In the genomic region with DNA sequence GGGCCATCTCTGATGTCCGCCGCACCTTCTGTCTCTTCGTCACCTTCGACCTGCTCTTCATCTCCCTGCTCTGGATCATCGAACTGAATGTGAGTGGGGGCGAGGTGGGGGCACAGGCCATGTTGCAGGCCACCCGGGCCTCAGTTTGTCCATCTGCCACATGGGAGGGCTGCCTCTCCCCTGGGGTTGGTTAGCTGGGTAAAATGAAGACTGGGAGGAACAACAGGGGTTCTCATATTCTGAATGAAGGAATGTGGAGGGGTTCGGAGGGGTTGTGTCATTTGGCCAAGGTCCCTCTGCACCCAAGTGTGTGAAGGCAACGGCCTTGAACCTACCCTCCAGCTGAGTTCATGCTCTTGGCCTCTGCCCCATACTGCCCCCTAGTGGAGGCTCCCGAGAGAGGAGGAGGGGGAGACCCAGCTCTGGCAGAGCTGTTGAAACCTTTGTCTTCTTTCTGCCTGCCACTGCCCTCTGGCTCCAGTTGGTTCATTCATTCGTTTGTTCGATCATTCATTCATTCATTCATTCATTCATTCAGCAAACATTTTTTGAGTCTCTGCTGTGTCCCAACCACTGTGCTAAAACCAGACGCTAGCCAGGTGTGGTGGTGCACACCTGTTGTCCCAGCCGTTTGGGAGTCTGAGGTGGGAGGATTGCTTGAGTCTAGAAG, we compare ENCODE assay signal across 1 cellular context.
TF ChIP-seq lines count a peak whose summit lies in the region.

No MANE protein-coding gene starts in this region.

TF ChIP-seq in K562, 482 proteins besides CTCF, POLR2A, EP300 and RAD21 (continued from another document and continues in another):
- peak in 1 of 2 experiments; percentile 64; a peak in 2 of 4 replicates for TF ChIP-seq MAZ (CRISPR knock-in tag; conservative IDR thresholded peaks at IDR 0.05 in 1 of 2, IDR thresholded peaks at IDR 0.05 in 1 of 2)
- TF ChIP-seq, protein P1, sequence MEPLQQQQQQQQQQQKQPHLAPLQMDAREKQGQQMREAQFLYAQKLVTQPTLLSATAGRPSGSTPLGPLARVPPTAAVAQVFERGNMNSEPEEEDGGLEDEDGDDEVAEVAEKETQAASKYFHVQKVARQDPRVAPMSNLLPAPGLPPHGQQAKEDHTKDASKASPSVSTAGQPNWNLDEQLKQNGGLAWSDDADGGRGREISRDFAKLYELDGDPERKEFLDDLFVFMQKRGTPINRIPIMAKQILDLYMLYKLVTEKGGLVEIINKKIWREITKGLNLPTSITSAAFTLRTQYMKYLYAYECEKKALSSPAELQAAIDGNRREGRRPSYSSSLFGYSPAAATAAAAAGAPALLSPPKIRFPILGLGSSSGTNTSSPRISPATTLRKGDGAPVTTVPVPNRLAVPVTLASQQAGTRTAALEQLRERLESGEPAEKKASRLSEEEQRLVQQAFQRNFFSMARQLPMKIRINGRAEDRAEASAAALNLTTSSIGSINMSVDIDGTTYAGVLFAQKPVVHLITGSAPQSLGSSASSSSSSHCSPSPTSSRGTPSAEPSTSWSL (CRISPR knock-in tag; IDR thresholded peaks at IDR 0.05; ENCODE audit: borderline replicate concordance): no peak
- TF ChIP-seq SOX6 (IDR thresholded peaks at IDR 0.05): no peak
- TF ChIP-seq OTX1 (CRISPR knock-in tag; IDR thresholded peaks at IDR 0.05): no peak
- no peak for TF ChIP-seq ZNF143 (CRISPR knock-in tag; IDR thresholded peaks at IDR 0.05)
- TF ChIP-seq, protein P2, sequence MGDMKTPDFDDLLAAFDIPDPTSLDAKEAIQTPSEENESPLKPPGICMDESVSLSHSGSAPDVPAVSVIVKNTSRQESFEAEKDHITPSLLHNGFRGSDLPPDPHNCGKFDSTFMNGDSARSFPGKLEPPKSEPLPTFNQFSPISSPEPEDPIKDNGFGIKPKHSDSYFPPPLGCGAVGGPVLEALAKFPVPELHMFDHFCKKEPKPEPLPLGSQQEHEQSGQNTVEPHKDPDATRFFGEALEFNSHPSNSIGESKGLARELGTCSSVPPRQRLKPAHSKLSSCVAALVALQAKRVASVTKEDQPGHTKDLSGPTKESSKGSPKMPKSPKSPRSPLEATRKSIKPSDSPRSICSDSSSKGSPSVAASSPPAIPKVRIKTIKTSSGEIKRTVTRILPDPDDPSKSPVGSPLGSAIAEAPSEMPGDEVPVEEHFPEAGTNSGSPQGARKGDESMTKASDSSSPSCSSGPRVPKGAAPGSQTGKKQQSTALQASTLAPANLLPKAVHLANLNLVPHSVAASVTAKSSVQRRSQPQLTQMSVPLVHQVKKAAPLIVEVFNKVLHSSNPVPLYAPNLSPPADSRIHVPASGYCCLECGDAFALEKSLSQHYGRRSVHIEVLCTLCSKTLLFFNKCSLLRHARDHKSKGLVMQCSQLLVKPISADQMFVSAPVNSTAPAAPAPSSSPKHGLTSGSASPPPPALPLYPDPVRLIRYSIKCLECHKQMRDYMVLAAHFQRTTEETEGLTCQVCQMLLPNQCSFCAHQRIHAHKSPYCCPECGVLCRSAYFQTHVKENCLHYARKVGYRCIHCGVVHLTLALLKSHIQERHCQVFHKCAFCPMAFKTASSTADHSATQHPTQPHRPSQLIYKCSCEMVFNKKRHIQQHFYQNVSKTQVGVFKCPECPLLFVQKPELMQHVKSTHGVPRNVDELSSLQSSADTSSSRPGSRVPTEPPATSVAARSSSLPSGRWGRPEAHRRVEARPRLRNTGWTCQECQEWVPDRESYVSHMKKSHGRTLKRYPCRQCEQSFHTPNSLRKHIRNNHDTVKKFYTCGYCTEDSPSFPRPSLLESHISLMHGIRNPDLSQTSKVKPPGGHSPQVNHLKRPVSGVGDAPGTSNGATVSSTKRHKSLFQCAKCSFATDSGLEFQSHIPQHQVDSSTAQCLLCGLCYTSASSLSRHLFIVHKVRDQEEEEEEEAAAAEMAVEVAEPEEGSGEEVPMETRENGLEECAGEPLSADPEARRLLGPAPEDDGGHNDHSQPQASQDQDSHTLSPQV (IDR thresholded peaks at IDR 0.05): peak; percentile 44; the same call in 1 of the 2 replicates
- no peak for TF ChIP-seq WHSC1 (IDR thresholded peaks at IDR 0.05; ENCODE audit: low read length)
- TF ChIP-seq NCOA6 (IDR thresholded peaks at IDR 0.05): no peak
- TF ChIP-seq, protein P3, sequence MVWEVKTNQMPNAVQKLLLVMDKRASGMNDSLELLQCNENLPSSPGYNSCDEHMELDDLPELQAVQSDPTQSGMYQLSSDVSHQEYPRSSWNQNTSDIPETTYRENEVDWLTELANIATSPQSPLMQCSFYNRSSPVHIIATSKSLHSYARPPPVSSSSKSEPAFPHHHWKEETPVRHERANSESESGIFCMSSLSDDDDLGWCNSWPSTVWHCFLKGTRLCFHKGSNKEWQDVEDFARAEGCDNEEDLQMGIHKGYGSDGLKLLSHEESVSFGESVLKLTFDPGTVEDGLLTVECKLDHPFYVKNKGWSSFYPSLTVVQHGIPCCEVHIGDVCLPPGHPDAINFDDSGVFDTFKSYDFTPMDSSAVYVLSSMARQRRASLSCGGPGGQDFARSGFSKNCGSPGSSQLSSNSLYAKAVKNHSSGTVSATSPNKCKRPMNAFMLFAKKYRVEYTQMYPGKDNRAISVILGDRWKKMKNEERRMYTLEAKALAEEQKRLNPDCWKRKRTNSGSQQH (CRISPR knock-in tag; IDR thresholded peaks at IDR 0.05): no peak
- TF ChIP-seq, protein P4, sequence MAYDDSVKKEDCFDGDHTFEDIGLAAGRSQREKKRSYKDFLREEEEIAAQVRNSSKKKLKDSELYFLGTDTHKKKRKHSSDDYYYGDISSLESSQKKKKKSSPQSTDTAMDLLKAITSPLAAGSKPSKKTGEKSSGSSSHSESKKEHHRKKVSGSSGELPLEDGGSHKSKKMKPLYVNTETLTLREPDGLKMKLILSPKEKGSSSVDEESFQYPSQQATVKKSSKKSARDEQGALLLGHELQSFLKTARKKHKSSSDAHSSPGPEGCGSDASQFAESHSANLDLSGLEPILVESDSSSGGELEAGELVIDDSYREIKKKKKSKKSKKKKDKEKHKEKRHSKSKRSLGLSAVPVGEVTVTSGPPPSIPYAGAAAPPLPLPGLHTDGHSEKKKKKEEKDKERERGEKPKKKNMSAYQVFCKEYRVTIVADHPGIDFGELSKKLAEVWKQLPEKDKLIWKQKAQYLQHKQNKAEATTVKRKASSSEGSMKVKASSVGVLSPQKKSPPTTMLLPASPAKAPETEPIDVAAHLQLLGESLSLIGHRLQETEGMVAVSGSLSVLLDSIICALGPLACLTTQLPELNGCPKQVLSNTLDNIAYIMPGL (CRISPR knock-in tag; IDR thresholded peaks at IDR 0.05): no peak
- TF ChIP-seq NFIX (CRISPR knock-in tag; IDR thresholded peaks at IDR 0.05; ENCODE audit: low read depth): no peak
- TF ChIP-seq, protein P5, sequence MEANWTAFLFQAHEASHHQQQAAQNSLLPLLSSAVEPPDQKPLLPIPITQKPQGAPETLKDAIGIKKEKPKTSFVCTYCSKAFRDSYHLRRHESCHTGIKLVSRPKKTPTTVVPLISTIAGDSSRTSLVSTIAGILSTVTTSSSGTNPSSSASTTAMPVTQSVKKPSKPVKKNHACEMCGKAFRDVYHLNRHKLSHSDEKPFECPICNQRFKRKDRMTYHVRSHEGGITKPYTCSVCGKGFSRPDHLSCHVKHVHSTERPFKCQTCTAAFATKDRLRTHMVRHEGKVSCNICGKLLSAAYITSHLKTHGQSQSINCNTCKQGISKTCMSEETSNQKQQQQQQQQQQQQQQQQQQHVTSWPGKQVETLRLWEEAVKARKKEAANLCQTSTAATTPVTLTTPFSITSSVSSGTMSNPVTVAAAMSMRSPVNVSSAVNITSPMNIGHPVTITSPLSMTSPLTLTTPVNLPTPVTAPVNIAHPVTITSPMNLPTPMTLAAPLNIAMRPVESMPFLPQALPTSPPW (CRISPR knock-in tag; IDR thresholded peaks at IDR 0.05): peak; percentile 66
- TF ChIP-seq NCOA2 (IDR thresholded peaks at IDR 0.05; ENCODE audit: partially characterized antibody in 2 of 2): no peak
- TF ChIP-seq, protein P6, sequence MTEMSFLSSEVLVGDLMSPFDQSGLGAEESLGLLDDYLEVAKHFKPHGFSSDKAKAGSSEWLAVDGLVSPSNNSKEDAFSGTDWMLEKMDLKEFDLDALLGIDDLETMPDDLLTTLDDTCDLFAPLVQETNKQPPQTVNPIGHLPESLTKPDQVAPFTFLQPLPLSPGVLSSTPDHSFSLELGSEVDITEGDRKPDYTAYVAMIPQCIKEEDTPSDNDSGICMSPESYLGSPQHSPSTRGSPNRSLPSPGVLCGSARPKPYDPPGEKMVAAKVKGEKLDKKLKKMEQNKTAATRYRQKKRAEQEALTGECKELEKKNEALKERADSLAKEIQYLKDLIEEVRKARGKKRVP (CRISPR knock-in tag; IDR thresholded peaks at IDR 0.05): no peak
- TF ChIP-seq, protein P7, sequence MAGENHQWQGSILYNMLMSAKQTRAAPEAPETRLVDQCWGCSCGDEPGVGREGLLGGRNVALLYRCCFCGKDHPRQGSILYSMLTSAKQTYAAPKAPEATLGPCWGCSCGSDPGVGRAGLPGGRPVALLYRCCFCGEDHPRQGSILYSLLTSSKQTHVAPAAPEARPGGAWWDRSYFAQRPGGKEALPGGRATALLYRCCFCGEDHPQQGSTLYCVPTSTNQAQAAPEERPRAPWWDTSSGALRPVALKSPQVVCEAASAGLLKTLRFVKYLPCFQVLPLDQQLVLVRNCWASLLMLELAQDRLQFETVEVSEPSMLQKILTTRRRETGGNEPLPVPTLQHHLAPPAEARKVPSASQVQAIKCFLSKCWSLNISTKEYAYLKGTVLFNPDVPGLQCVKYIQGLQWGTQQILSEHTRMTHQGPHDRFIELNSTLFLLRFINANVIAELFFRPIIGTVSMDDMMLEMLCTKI (IDR thresholded peaks at IDR 0.05; ENCODE audit: partially characterized antibody): no peak
- no peak for TF ChIP-seq NFE2 (IDR thresholded peaks at IDR 0.05; ENCODE audit: low read depth)
- no peak for TF ChIP-seq PTTG1 (tag; IDR thresholded peaks at IDR 0.05; ENCODE audit: low read depth)
- no peak for TF ChIP-seq PRPF4 (IDR thresholded peaks at IDR 0.05; ENCODE audit: insufficient read depth, low read depth, low read length, poor library complexity, severe bottlenecking)
- no peak for TF ChIP-seq NELFE (IDR thresholded peaks at IDR 0.05; ENCODE audit: insufficient read depth, insufficient read length)
- no peak for TF ChIP-seq ZSCAN32 (CRISPR knock-in tag; IDR thresholded peaks at IDR 0.05)
- no peak for TF ChIP-seq CSDE1 (IDR thresholded peaks at IDR 0.05)
- no peak for TF ChIP-seq ZNF121 (CRISPR knock-in tag; conservative IDR thresholded peaks at IDR 0.05)
- no peak for TF ChIP-seq RBM34 (IDR thresholded peaks at IDR 0.05; ENCODE audit: borderline replicate concordance, insufficient read depth, low read length)
- TF ChIP-seq SIX5 (IDR thresholded peaks at IDR 0.05; ENCODE audit: borderline replicate concordance in 1 of 2, insufficient read depth in 1 of 2, low read depth in 1 of 2, low read length in 2 of 2): no peak
- peak; percentile 35; the same call in 1 of the 2 replicates for TF ChIP-seq ZBTB7A (IDR thresholded peaks at IDR 0.05; ENCODE audit: borderline replicate concordance, control insufficient read depth, low read depth, low read length)
- no peak for TF ChIP-seq TAF9B (IDR thresholded peaks at IDR 0.05; ENCODE audit: partially characterized antibody)
- no peak for TF ChIP-seq PML (IDR thresholded peaks at IDR 0.05; ENCODE audit: low read length)
- TF ChIP-seq SRF (CRISPR knock-in tag; IDR thresholded peaks at IDR 0.05): no peak
- TF ChIP-seq ZNF444 (CRISPR knock-in tag; IDR thresholded peaks at IDR 0.05): no peak
- no peak for TF ChIP-seq DDX20 (tag; IDR thresholded peaks at IDR 0.05; ENCODE audit: low read depth)
- no peak for TF ChIP-seq ZNF184 (CRISPR knock-in tag; IDR thresholded peaks at IDR 0.05)
- no peak for TF ChIP-seq XRCC3 (IDR thresholded peaks at IDR 0.05)
- TF ChIP-seq, protein P8, sequence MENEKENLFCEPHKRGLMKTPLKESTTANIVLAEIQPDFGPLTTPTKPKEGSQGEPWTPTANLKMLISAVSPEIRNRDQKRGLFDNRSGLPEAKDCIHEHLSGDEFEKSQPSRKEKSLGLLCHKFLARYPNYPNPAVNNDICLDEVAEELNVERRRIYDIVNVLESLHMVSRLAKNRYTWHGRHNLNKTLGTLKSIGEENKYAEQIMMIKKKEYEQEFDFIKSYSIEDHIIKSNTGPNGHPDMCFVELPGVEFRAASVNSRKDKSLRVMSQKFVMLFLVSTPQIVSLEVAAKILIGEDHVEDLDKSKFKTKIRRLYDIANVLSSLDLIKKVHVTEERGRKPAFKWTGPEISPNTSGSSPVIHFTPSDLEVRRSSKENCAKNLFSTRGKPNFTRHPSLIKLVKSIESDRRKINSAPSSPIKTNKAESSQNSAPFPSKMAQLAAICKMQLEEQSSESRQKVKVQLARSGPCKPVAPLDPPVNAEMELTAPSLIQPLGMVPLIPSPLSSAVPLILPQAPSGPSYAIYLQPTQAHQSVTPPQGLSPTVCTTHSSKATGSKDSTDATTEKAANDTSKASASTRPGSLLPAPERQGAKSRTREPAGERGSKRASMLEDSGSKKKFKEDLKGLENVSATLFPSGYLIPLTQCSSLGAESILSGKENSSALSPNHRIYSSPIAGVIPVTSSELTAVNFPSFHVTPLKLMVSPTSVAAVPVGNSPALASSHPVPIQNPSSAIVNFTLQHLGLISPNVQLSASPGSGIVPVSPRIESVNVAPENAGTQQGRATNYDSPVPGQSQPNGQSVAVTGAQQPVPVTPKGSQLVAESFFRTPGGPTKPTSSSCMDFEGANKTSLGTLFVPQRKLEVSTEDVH (IDR thresholded peaks at IDR 0.05; ENCODE audit: low read depth, partially characterized antibody): no peak
- TF ChIP-seq ZNF347 (CRISPR knock-in tag; IDR thresholded peaks at IDR 0.05; ENCODE audit: low read depth): no peak
- no peak for TF ChIP-seq ZNF224 (CRISPR knock-in tag; IDR thresholded peaks at IDR 0.05)
- TF ChIP-seq, protein P9, sequence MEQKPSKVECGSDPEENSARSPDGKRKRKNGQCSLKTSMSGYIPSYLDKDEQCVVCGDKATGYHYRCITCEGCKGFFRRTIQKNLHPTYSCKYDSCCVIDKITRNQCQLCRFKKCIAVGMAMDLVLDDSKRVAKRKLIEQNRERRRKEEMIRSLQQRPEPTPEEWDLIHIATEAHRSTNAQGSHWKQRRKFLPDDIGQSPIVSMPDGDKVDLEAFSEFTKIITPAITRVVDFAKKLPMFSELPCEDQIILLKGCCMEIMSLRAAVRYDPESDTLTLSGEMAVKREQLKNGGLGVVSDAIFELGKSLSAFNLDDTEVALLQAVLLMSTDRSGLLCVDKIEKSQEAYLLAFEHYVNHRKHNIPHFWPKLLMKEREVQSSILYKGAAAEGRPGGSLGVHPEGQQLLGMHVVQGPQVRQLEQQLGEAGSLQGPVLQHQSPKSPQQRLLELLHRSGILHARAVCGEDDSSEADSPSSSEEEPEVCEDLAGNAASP (IDR thresholded peaks at IDR 0.05): no peak
- TF ChIP-seq SAP30 (IDR thresholded peaks at IDR 0.05; ENCODE audit: borderline replicate concordance, insufficient read depth, low read depth, low read length, poor library complexity, severe bottlenecking): no peak
- TF ChIP-seq IFI16 (CRISPR knock-in tag; IDR thresholded peaks at IDR 0.05): no peak
- TF ChIP-seq ADNP (tag; IDR thresholded peaks at IDR 0.05): peak; percentile 76
- TF ChIP-seq ARID1B (IDR thresholded peaks at IDR 0.05): 0 out of 2 replicates have a peak, but pooled peaks have one; percentile 13
- TF ChIP-seq JUN (IDR thresholded peaks at IDR 0.05; ENCODE audit: borderline replicate concordance, low read depth, low read length): no peak
- no peak for TF ChIP-seq JUN (CRISPR knock-in tag; IDR thresholded peaks at IDR 0.05; ENCODE audit: borderline replicate concordance)
- no peak for TF ChIP-seq ZFP1 (CRISPR knock-in tag; IDR thresholded peaks at IDR 0.05)
- TF ChIP-seq ZNF76 (CRISPR knock-in tag; IDR thresholded peaks at IDR 0.05; ENCODE audit: borderline replicate concordance): no peak
- TF ChIP-seq FOXA1 (IDR thresholded peaks at IDR 0.05; ENCODE audit: borderline replicate concordance): no peak
- TF ChIP-seq EGR1 (conservative IDR thresholded peaks at IDR 0.05): no peak
- TF ChIP-seq PTRF (tag; IDR thresholded peaks at IDR 0.05): no peak
- TF ChIP-seq HIVEP1 (CRISPR knock-in tag; IDR thresholded peaks at IDR 0.05): no peak
- TF ChIP-seq HDGF (IDR thresholded peaks at IDR 0.05): peak; percentile 31; the same call in 1 of the 2 replicates
